8 cellular contexts compared by ENCODE assay signal in genomic region chr15:65981837-65982696, GRCh38.
DNase-seq lines count a peak whose midpoint lies in the region; ATAC-seq and TF ChIP-seq lines count a peak whose summit lies in the region.

No MANE protein-coding gene starts in this region.

- H3K4me3 ChIP-seq in retinal pigment epithelial cell (ENCODE audit: low read length), result peak overlapping the region; percentile 26

- DNase-seq in NCI-H524 (lab: John Stamatoyannopoulos, UW) (peak; percentile 63 to 82), NCI-H524 treated with DMSO at 0.1 percent for 48 hours (lab: John Stamatoyannopoulos, UW) (no peak), NCI-H128 (lab: John Stamatoyannopoulos, UW; ENCODE audit: unreplicated experiment) (peak; percentile 31), retinal pigment epithelial cell (ENCODE audit: low read depth) (no peak), GF-D8 (lab: John Stamatoyannopoulos, UW) (no peak)
- peak; percentile 83 for DNase-seq in activated CD8-positive, alpha-beta memory T cell treated with anti-CD3 and anti-CD28 coated beads for 24 hours

- ATAC-seq in esophagus mucosa, result peak; percentile 61
- no peak for ATAC-seq in HG02970 (IDR thresholded peaks at IDR 0.05; ENCODE audit: low FRiP score, unreplicated experiment)

- TF ChIP-seq CTCF in retinal pigment epithelial cell (conservative IDR thresholded peaks at IDR 0.05; ENCODE audit: low read depth, low read length), result peak; percentile 42

Comparison
In these comparisons a context has a peak if more than half of its experiments do, and no peak if none do; other contexts are left out.
1. DNase-seq: peak in NCI-H524 (2 of 2), NCI-H128 (single experiment) and activated CD8-positive, alpha-beta memory T cell treated with anti-CD3 and anti-CD28 coated beads for 24 hours (single experiment); none in NCI-H524 treated with DMSO at 0.1 percent for 48 hours (single experiment), retinal pigment epithelial cell (single experiment) and GF-D8 (single experiment).